Comparison of ENCODE assay signal across 32 cellular contexts in genomic region chr3:150030841-150031240, GRCh38.
"Had no signal": no experiment of that assay in that cellular context is flagged by ENCODE, and none has a peak within 500 bp of the region (broad histone marks: within the 10 kb centered on the region; RNA-seq: fewer than 3 reads in every experiment).

No MANE protein-coding gene starts in this region.

- H3K9me3 ChIP-seq: adrenal gland had no signal

- DNase-seq: activated B cell treated with CpG ODN at 0.5 μM for 24 hours; activated CD4-positive, alpha-beta memory T cell treated with anti-CD3 and anti-CD28 coated beads for 36 hours; activated CD4-positive, alpha-beta T cell treated with anti-CD3 and anti-CD28 coated beads for 4 hours; activated CD4-positive, alpha-beta T cell treated with anti-CD3 and anti-CD28 coated beads, Interleukin-2, amount 10 ng/mL, durations not matched to agents 24 days and 14 days; activated CD4-positive, alpha-beta T cell treated with anti-CD3 and anti-CD28 coated beads, Interleukin-2, amount 50 U/mL, for 1 hour; activated CD4-positive, alpha-beta T cell treated with anti-CD3 and anti-CD28 coated beads, Interleukin-2, amount 50 U/mL, for 4 hours; activated CD4-positive, CD25-positive, alpha-beta regulatory T cell treated with anti-CD3 and anti-CD28 coated beads, Interleukin-2, amount 50 U/mL, for 72 hours; activated CD8-positive, alpha-beta memory T cell treated with anti-CD3 and anti-CD28 coated beads, Interleukin-2, amount 50 U/mL, for 4 hours; activated CD8-positive, alpha-beta T cell treated with anti-CD3 and anti-CD28 coated beads for 36 hours; activated effector memory CD4-positive, alpha-beta T cell treated with anti-CD3 and anti-CD28 coated beads, Interleukin-2, amount 50 U/mL, for 16 hours; activated gamma-delta T cell treated with Interleukin-2 at 50 U/mL for 16 hours; activated naive CD4-positive, alpha-beta T cell; activated naive CD4-positive, alpha-beta T cell treated with anti-CD3 and anti-CD28 coated beads for 36 hours; activated naive CD4-positive, alpha-beta T cell treated with anti-CD3 and anti-CD28 coated beads, Interleukin-2, amount 50 U/mL, for 16 hours; activated naive CD8-positive, alpha-beta T cell treated with anti-CD3 and anti-CD28 coated beads for 36 hours; activated T-cell treated with anti-CD3 and anti-CD28 coated beads for 4 hours; activated T-cell treated with anti-CD3 and anti-CD28 coated beads, Interleukin-2, amount 50 U/mL, for 1 hour; activated T-cell treated with anti-CD3 and anti-CD28 coated beads, Interleukin-2, amount 50 U/mL, for 4 hours; activated T-cell treated with anti-CD3 and anti-CD28 coated beads, Interleukin-2, amount 50 U/mL, for 72 hours; adrenal gland; amygdala; anterior cingulate cortex; caudate nucleus; cerebellar nuclear complex; T-helper 1 cell; T-helper 2 cell; T-helper 9 cell had no signal

- H3K27ac ChIP-seq: adrenal gland, ascending aorta, cardiac muscle cell, VCaP had no signal

- ATAC-seq: activated CD8-positive, alpha-beta T cell treated with anti-CD3 and anti-CD28 coated beads for 36 hours; activated naive CD4-positive, alpha-beta T cell treated with anti-CD3 and anti-CD28 coated beads, Interleukin-2, amount 50 U/mL, for 72 hours; activated T-cell treated with anti-CD3 and anti-CD28 coated beads, Interleukin-2, amount 50 U/mL, for 4 hours; activated T-cell treated with anti-CD3 and anti-CD28 coated beads, Interleukin-2, amount 50 U/mL, for 72 hours; activated T-helper 17 cell treated with anti-CD3 and anti-CD28 coated beads, Interleukin-2, amount 50 U/mL, for 72 hours had no signal

- H3K36me3 ChIP-seq: adrenal gland, ascending aorta, cardiac muscle cell had no signal

- H3K27me3 ChIP-seq: adrenal gland, ascending aorta, cardiac muscle cell had no signal

- H3K4me3 ChIP-seq: adrenal gland, ascending aorta, cardiac muscle cell had no signal

- H3K4me1 ChIP-seq: adrenal gland, ascending aorta had no signal
